Comparison of ENCODE assay signal across 1 cellular context in the genomic region with DNA sequence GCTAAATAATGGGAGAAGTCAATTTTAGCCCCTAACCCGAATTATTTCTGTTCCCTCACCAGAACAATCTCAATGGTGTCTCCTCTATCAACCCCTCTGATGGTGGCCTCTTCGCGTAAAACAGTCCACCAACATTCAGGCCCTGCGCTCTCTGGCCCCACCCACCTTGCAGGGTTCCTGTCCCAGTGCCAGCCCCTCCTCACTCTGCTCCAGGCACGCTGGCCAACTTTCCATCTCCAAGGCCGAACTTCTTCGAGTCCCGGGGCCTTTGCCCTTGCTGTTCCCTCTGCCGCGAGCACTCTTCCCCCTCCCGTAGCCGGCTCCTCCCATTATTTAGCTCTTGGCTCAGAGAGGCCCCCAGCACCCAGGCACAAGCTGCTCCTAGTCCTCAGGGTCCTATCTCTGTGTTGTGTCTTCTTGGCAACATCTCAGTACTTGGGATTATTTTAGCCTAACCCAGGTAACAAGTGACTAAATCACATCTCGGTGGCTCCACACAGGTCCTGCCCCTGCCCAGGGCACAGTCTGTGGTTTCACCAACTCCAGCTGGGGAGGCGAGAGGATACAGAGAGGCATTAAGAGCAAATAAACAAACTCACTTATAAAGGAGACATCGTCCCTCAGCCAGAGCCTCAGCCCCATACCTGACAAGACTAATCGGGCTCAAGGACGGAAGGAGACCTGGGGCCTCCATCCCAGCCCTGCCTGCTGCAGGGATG.
TF ChIP-seq lines count a peak whose summit lies in the region.

No MANE protein-coding gene starts in this region.

TF ChIP-seq in GM23338, 12 proteins besides CTCF, POLR2A, EP300 and RAD21 (continued from another document):
- TF ChIP-seq CREB1 (CRISPR knock-in tag; IDR thresholded peaks at IDR 0.05; ENCODE audit: low read depth) (no peak), ZNF331 (CRISPR knock-in tag; IDR thresholded peaks at IDR 0.05; ENCODE audit: low read depth) (no peak), REST (IDR thresholded peaks at IDR 0.05; ENCODE audit: unreplicated experiment) (no peak), ZNF114 (CRISPR knock-in tag; IDR thresholded peaks at IDR 0.05) (no peak), EZH2phosphoT487 (IDR thresholded peaks at IDR 0.05; ENCODE audit: unreplicated experiment) (no peak), ETS1 (IDR thresholded peaks at IDR 0.05) (no peak)
